In genomic region chr17:18474754-18475153, GRCh38 we compare ENCODE assay signal across 3 cellular contexts. TPM values are rescaled to one million over a fixed set of nuclear protein-coding genes. Genes with fewer than 3 reads are reported as not detected.
"Had no signal": no experiment of that assay in that cellular context is flagged by ENCODE, and none has a peak within 500 bp of the region (broad histone marks: within the 10 kb centered on the region; RNA-seq: fewer than 3 reads in every experiment).

No MANE protein-coding gene starts in this region.

RNA-seq across cellular contexts. Expression of gene LGALS9C, which starts 1.8 kb away (rescaled TPM):
- total RNA-seq: left ventricle myocardium superior, ovary, uterus had no signal
